1 cellular context compared by ENCODE assay signal in genomic region chr19:50025794-50026549, GRCh38.
TF ChIP-seq lines count a peak whose summit lies in the region.

Gene ZNF473 (plus strand): TSS chr19:50026005. CDS start chr19:50031083, 5,078 bp downstream.

TF ChIP-seq in HEK293, 187 proteins besides CTCF, POLR2A, EP300 and RAD21 (continued from another document and continues in another):
- no peak for TF ChIP-seq PRDM2 (tag by site-specific recombination; IDR thresholded peaks at IDR 0.05; ENCODE audit: borderline replicate concordance)
- TF ChIP-seq KLF17 (tag by site-specific recombination; IDR thresholded peaks at IDR 0.05): 0 out of 2 replicates have a peak, but pooled peaks have one; percentile 39
- TF ChIP-seq MYNN (tag by site-specific recombination; IDR thresholded peaks at IDR 0.05; ENCODE audit: borderline replicate concordance): peak; percentile 62; the same call in 1 of the 2 replicates
- TF ChIP-seq ZNF302 (tag by site-specific recombination; IDR thresholded peaks at IDR 0.05; ENCODE audit: low read depth): no peak
- TF ChIP-seq, protein P1, sequence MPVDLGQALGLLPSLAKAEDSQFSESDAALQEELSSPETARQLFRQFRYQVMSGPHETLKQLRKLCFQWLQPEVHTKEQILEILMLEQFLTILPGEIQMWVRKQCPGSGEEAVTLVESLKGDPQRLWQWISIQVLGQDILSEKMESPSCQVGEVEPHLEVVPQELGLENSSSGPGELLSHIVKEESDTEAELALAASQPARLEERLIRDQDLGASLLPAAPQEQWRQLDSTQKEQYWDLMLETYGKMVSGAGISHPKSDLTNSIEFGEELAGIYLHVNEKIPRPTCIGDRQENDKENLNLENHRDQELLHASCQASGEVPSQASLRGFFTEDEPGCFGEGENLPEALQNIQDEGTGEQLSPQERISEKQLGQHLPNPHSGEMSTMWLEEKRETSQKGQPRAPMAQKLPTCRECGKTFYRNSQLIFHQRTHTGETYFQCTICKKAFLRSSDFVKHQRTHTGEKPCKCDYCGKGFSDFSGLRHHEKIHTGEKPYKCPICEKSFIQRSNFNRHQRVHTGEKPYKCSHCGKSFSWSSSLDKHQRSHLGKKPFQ (tag by site-specific recombination; IDR thresholded peaks at IDR 0.05): peak; percentile 95
- no peak for TF ChIP-seq ZNF48 (tag by site-specific recombination; IDR thresholded peaks at IDR 0.05)
- peak; percentile 47 for TF ChIP-seq ZNF629 (tag by site-specific recombination; IDR thresholded peaks at IDR 0.05)
- TF ChIP-seq ZNF10 (tag by site-specific recombination; IDR thresholded peaks at IDR 0.05): 0 out of 2 replicates have a peak, but pooled peaks have one; percentile 25
- peak; percentile 87 for TF ChIP-seq ZNF394 (tag by site-specific recombination; IDR thresholded peaks at IDR 0.05; ENCODE audit: borderline replicate concordance)
- peak; percentile 90 for TF ChIP-seq ZNF501 (tag by site-specific recombination; IDR thresholded peaks at IDR 0.05)
- TF ChIP-seq ZBTB11 (tag by site-specific recombination; conservative IDR thresholded peaks at IDR 0.05; ENCODE audit: low read depth): peak; percentile 86
- TF ChIP-seq ZNF624 (tag by site-specific recombination; IDR thresholded peaks at IDR 0.05): no peak
- peak; percentile 69; the same call in 1 of the 2 replicates for TF ChIP-seq MZF1 (tag by site-specific recombination; IDR thresholded peaks at IDR 0.05; ENCODE audit: borderline replicate concordance)
- no peak for TF ChIP-seq SCRT2 (tag by site-specific recombination; IDR thresholded peaks at IDR 0.05)
- TF ChIP-seq GLI4 (tag by site-specific recombination; IDR thresholded peaks at IDR 0.05): no peak
- no peak for TF ChIP-seq ZNF677 (tag by site-specific recombination; IDR thresholded peaks at IDR 0.05)
- no peak; the same call in 1 of the 2 replicates for TF ChIP-seq IKZF3 (tag by site-specific recombination; IDR thresholded peaks at IDR 0.05)
- TF ChIP-seq ZNF2 (tag by site-specific recombination; IDR thresholded peaks at IDR 0.05): 0 out of 2 replicates have a peak, but pooled peaks have one; percentile 28
- TF ChIP-seq ZNF707 (tag by site-specific recombination; IDR thresholded peaks at IDR 0.05): no peak
- TF ChIP-seq ZNF391 (tag by site-specific recombination; IDR thresholded peaks at IDR 0.05; ENCODE audit: borderline replicate concordance, low read depth): no peak
- no peak for TF ChIP-seq ZNF510 (tag by site-specific recombination; IDR thresholded peaks at IDR 0.05; ENCODE audit: insufficient replicate concordance)
- TF ChIP-seq, protein P2, sequence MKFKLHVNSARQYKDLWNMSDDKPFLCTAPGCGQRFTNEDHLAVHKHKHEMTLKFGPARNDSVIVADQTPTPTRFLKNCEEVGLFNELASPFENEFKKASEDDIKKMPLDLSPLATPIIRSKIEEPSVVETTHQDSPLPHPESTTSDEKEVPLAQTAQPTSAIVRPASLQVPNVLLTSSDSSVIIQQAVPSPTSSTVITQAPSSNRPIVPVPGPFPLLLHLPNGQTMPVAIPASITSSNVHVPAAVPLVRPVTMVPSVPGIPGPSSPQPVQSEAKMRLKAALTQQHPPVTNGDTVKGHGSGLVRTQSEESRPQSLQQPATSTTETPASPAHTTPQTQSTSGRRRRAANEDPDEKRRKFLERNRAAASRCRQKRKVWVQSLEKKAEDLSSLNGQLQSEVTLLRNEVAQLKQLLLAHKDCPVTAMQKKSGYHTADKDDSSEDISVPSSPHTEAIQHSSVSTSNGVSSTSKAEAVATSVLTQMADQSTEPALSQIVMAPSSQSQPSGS (tag by site-specific recombination; IDR thresholded peaks at IDR 0.05; ENCODE audit: low read depth): no peak
- TF ChIP-seq EGR2 (tag by site-specific recombination; IDR thresholded peaks at IDR 0.05; ENCODE audit: low read depth): no peak
- TF ChIP-seq, protein P3, sequence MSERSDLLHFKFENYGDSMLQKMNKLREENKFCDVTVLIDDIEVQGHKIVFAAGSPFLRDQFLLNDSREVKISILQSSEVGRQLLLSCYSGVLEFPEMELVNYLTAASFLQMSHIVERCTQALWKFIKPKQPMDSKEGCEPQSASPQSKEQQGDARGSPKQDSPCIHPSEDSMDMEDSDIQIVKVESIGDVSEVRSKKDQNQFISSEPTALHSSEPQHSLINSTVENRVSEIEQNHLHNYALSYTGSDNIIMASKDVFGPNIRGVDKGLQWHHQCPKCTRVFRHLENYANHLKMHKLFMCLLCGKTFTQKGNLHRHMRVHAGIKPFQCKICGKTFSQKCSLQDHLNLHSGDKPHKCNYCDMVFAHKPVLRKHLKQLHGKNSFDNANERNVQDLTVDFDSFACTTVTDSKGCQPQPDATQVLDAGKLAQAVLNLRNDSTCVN (tag by site-specific recombination; optimal IDR thresholded peaks at IDR 0.05): peak; percentile 66
- TF ChIP-seq SETDB1 (IDR thresholded peaks at IDR 0.05; ENCODE audit: insufficient read length, low read length): peak; percentile 65
- TF ChIP-seq ZBTB21 (tag by site-specific recombination; IDR thresholded peaks at IDR 0.05): no peak
- peak; percentile 69; the same call in 1 of the 2 replicates for TF ChIP-seq ZSCAN30 (tag by site-specific recombination; IDR thresholded peaks at IDR 0.05)
- TF ChIP-seq, protein P4, sequence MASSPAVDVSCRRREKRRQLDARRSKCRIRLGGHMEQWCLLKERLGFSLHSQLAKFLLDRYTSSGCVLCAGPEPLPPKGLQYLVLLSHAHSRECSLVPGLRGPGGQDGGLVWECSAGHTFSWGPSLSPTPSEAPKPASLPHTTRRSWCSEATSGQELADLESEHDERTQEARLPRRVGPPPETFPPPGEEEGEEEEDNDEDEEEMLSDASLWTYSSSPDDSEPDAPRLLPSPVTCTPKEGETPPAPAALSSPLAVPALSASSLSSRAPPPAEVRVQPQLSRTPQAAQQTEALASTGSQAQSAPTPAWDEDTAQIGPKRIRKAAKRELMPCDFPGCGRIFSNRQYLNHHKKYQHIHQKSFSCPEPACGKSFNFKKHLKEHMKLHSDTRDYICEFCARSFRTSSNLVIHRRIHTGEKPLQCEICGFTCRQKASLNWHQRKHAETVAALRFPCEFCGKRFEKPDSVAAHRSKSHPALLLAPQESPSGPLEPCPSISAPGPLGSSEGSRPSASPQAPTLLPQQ (tag by site-specific recombination; IDR thresholded peaks at IDR 0.05): peak; percentile 85
- peak; percentile 80; the same call in 1 of the 2 replicates for TF ChIP-seq ZNF24 (tag by site-specific recombination; IDR thresholded peaks at IDR 0.05)
- TF ChIP-seq, protein P5, sequence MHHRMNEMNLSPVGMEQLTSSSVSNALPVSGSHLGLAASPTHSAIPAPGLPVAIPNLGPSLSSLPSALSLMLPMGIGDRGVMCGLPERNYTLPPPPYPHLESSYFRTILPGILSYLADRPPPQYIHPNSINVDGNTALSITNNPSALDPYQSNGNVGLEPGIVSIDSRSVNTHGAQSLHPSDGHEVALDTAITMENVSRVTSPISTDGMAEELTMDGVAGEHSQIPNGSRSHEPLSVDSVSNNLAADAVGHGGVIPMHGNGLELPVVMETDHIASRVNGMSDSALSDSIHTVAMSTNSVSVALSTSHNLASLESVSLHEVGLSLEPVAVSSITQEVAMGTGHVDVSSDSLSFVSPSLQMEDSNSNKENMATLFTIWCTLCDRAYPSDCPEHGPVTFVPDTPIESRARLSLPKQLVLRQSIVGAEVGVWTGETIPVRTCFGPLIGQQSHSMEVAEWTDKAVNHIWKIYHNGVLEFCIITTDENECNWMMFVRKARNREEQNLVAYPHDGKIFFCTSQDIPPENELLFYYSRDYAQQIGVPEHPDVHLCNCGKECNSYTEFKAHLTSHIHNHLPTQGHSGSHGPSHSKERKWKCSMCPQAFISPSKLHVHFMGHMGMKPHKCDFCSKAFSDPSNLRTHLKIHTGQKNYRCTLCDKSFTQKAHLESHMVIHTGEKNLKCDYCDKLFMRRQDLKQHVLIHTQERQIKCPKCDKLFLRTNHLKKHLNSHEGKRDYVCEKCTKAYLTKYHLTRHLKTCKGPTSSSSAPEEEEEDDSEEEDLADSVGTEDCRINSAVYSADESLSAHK (tag by site-specific recombination; IDR thresholded peaks at IDR 0.05): peak; percentile 28; the same call in 1 of the 2 replicates
- no peak for TF ChIP-seq ZBTB8A (tag by site-specific recombination; IDR thresholded peaks at IDR 0.05)
- no peak for TF ChIP-seq ZNF274 (IDR thresholded peaks at IDR 0.05; ENCODE audit: low read length)
- TF ChIP-seq ZNF274 (tag by site-specific recombination; IDR thresholded peaks at IDR 0.05; ENCODE audit: borderline replicate concordance): no peak
- no peak for TF ChIP-seq ZNF248 (tag by site-specific recombination; IDR thresholded peaks at IDR 0.05)
- TF ChIP-seq OSR2 (tag by site-specific recombination; IDR thresholded peaks at IDR 0.05): no peak
- TF ChIP-seq, protein P6, sequence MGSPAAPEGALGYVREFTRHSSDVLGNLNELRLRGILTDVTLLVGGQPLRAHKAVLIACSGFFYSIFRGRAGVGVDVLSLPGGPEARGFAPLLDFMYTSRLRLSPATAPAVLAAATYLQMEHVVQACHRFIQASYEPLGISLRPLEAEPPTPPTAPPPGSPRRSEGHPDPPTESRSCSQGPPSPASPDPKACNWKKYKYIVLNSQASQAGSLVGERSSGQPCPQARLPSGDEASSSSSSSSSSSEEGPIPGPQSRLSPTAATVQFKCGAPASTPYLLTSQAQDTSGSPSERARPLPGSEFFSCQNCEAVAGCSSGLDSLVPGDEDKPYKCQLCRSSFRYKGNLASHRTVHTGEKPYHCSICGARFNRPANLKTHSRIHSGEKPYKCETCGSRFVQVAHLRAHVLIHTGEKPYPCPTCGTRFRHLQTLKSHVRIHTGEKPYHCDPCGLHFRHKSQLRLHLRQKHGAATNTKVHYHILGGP (tag by site-specific recombination; IDR thresholded peaks at IDR 0.05): no peak
- TF ChIP-seq ZNF175 (tag by site-specific recombination; IDR thresholded peaks at IDR 0.05): no peak
